ENCODE assay signal across 27 cellular contexts in genomic region chr1:7068552-7068951, GRCh38.
"Had no signal": no experiment of that assay in that cellular context is flagged by ENCODE, and none has a peak within 500 bp of the region (broad histone marks: within the 10 kb centered on the region; RNA-seq: fewer than 3 reads in every experiment).

No MANE protein-coding gene starts in this region.

- DNase-seq: IMR-90; Karpas-422; KG1; MV-4-11; NCI-H1048; NCI-H1105; NCI-H1417; NCI-H1436 treated with DMSO at 0.1 percent for 48 hours; NCI-H1694; NCI-H187 treated with DMSO at 0.1 percent for 48 hours; NCI-H2029 treated with DMSO at 0.1 percent for 48 hours; NCI-H2171 treated with DMSO at 0.1 percent for 48 hours; NCI-H226; NCI-H446; NCI-H510A; NCI-H524 treated with DMSO at 0.1 percent for 48 hours; NCI-H69; NCI-H774; NK-92 treated with Interleukin-12 subunit alpha and Interleukin-12 subunit beta, amount 100 ng/mL, for 24 hours; PC-3; SHP77 treated with DMSO at 0.1 percent for 48 hours; SJCRH30; T-helper 1 cell had no signal

- H3K9me3 ChIP-seq: SJCRH30 had no signal

- H3K4me1 ChIP-seq: SJCRH30 had no signal

- H3K36me3 ChIP-seq: SJCRH30 had no signal

- H3K4me3 ChIP-seq: SJCRH30 had no signal

- H3K27ac ChIP-seq: SJCRH30 had no signal

- ATAC-seq: HepG2, Panc1, PC-3, Right ventricle myocardium inferior, SK-N-SH treated with all-trans-retinoic acid at 6 μM for 48 hours had no signal
